ENCODE assay signal across 13 cellular contexts in the genomic region with DNA sequence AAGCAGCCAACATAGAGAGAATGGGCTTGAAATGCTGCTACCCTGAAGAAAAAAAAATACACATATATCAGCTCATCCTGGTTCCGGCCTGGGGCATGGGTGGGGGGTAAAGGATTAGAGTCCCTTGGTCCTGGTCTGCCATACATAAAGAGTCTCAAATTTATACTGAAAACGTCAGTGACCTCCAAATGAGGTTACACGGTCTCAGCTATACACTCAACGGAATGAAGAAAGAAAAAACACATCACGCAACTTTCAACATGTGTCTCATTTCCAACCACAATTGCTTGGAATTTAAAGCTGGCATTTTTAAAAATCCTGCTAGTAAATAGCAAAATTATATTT.
A peak's percentile ranks its signal among the peaks of the same experiment; 100 is the strongest.
DNase-seq lines count a peak whose midpoint lies in the region; ATAC-seq and TF ChIP-seq lines count a peak whose summit lies in the region.
"Had no signal": no experiment of that assay in that cellular context is flagged by ENCODE, and none has a peak within 500 bp of the region (broad histone marks: within the 10 kb centered on the region; RNA-seq: fewer than 3 reads in every experiment).

No MANE protein-coding gene starts in this region.

- no peaks in the 10 kb centered on the region for H3K4me1 Mint-ChIP-seq in activated CD4-positive, alpha-beta T cell treated with anti-CD3 and anti-CD28 coated beads, Interleukin-2, amount 10 ng/mL, durations not matched to agents 24 days and 14 days
- H3K4me1 Mint-ChIP-seq in endothelial cell (ENCODE audit: unreplicated experiment) = peaks cover 21% of the 10 kb centered on the region

- H3K4me1 ChIP-seq in muscle layer of duodenum (ENCODE audit: control insufficient read depth in 1 of 2, insufficient read depth in 2 of 2, low read length in 2 of 2) (peaks cover 0 to 4% of the 10 kb centered on the region in 2 donors), tibial artery (peaks cover 0 to 43% (median 29%) of the 10 kb centered on the region in 4 donors)
- H3K4me1 ChIP-seq: SJCRH30 had no signal

- TF ChIP-seq CTCF in endothelial cell (IDR thresholded peaks at IDR 0.05; ENCODE audit: unreplicated experiment) (no peak), tibial artery (IDR thresholded peaks at IDR 0.05) (no peak)

- intact Hi-C loops in activated CD4-positive, alpha-beta T cell treated with anti-CD3 and anti-CD28 coated beads, Interleukin-2, amount 10 ng/mL, durations not matched to agents 24 days and 14 days (cut with micrococcal nuclease) = no loop called here
- intact Hi-C loops in tibial artery (cut with DNase I; ENCODE audit: low total_unique reads) = loop anchor here (10.0 kb wide), 1 partner anchor 1491 kb away; the partner anchor contains the start of gene NR2F2

- peak overlapping the region; percentile 33 for H3K27ac ChIP-seq in muscle layer of duodenum (ENCODE audit: low read length)
- H3K27ac ChIP-seq in tibial artery = peak overlapping the region; percentile 86 to 89
- H3K27ac ChIP-seq: SJCRH30 had no signal

- ATAC-seq in GM21619 (IDR thresholded peaks at IDR 0.05; ENCODE audit: unreplicated experiment) = no peak

- peaks cover 30% of the 10 kb centered on the region for H3K27me3 Mint-ChIP-seq in activated CD4-positive, alpha-beta T cell treated with anti-CD3 and anti-CD28 coated beads, Interleukin-2, amount 10 ng/mL, durations not matched to agents 24 days and 14 days
- H3K27me3 Mint-ChIP-seq in endothelial cell (ENCODE audit: unreplicated experiment) = peaks cover 5% of the 10 kb centered on the region

- H3K9me3 Mint-ChIP-seq in activated CD4-positive, alpha-beta T cell treated with anti-CD3 and anti-CD28 coated beads, Interleukin-2, amount 10 ng/mL, durations not matched to agents 24 days and 14 days = peaks cover 9% of the 10 kb centered on the region
- H3K9me3 Mint-ChIP-seq in endothelial cell (ENCODE audit: unreplicated experiment) = peaks cover 26% of the 10 kb centered on the region

- peaks cover 6% of the 10 kb centered on the region in 2 donors for H3K9me3 ChIP-seq in muscle layer of duodenum (ENCODE audit: control insufficient read depth in 1 of 2, low read length in 2 of 2)
- no peaks in the 10 kb centered on the region for H3K9me3 ChIP-seq in tibial artery
- H3K9me3 ChIP-seq: SJCRH30 had no signal

- no peak overlapping the region for H3K27ac Mint-ChIP-seq in activated CD4-positive, alpha-beta T cell treated with anti-CD3 and anti-CD28 coated beads, Interleukin-2, amount 10 ng/mL, durations not matched to agents 24 days and 14 days
- H3K27ac Mint-ChIP-seq in endothelial cell (ENCODE audit: unreplicated experiment) = peak overlapping the region; percentile 66
- H3K27ac Mint-ChIP-seq: activated naive CD4-positive, alpha-beta T cell treated with anti-CD3 and anti-CD28 coated beads for 36 hours had no signal

- H3K4me3 ChIP-seq in muscle layer of duodenum (ENCODE audit: low read depth in 1 of 2, low read length in 2 of 2) (peak overlapping the region in 1 of 2 donors; percentile 51), tibial artery (peak overlapping the region in 1 of 2 donors; percentile 51)
- H3K4me3 ChIP-seq: SJCRH30 had no signal

- H3K27me3 ChIP-seq in muscle layer of duodenum (ENCODE audit: low read depth, low read length) = no peaks in the 10 kb centered on the region
- no peaks in the 10 kb centered on the region for H3K27me3 ChIP-seq in tibial artery
- H3K27me3 ChIP-seq: SJCRH30 had no signal

- POLR2A ChIA-PET in HEK293T (lab: Yijun Ruan, JAX) = interaction anchor here (0.9 to 1.4 kb wide), 2 partner anchors 9 to 11 kb away, joined by 3 read pairs; no protein-coding TSS in a partner anchor

- H3K4me3 Mint-ChIP-seq in activated CD4-positive, alpha-beta T cell treated with anti-CD3 and anti-CD28 coated beads, Interleukin-2, amount 10 ng/mL, durations not matched to agents 24 days and 14 days = no peak overlapping the region
- H3K4me3 Mint-ChIP-seq in endothelial cell (ENCODE audit: unreplicated experiment) = no peak overlapping the region
- H3K4me3 Mint-ChIP-seq: activated naive CD4-positive, alpha-beta T cell treated with anti-CD3 and anti-CD28 coated beads for 36 hours had no signal

- DNase-seq in activated CD4-positive, alpha-beta T cell treated with anti-CD3 and anti-CD28 coated beads, Interleukin-2, amount 10 ng/mL, durations not matched to agents 24 days and 14 days = peak; percentile 15
- no peak for DNase-seq in activated CD4-positive, alpha-beta T cell treated with anti-CD3 and anti-CD28 coated beads, Interleukin-2, amount 50 U/mL, for 1 hour
- DNase-seq in endothelial cell (ENCODE audit: low spot score) (no peak), tibial artery (no peak), HEK293T (ENCODE audit: extremely low spot score) (no peak)
- no peak for DNase-seq in activated CD4-positive, alpha-beta T cell treated with anti-CD3 and anti-CD28 coated beads, Interleukin-2, amount 50 U/mL, for 48 hours
- DNase-seq: 8988T; activated naive CD4-positive, alpha-beta T cell treated with anti-CD3 and anti-CD28 coated beads for 36 hours; MV-4-11; NCI-H2171 treated with DMSO at 0.1 percent for 48 hours; SJCRH30 had no signal

- CTCF ChIA-PET in HEK293T (lab: Yijun Ruan, JAX) = no interaction called here

- H3K36me3 Mint-ChIP-seq in activated CD4-positive, alpha-beta T cell treated with anti-CD3 and anti-CD28 coated beads, Interleukin-2, amount 10 ng/mL, durations not matched to agents 24 days and 14 days (ENCODE audit: low read depth) = no peaks in the 10 kb centered on the region
- peaks cover 36% of the 10 kb centered on the region for H3K36me3 Mint-ChIP-seq in endothelial cell (ENCODE audit: low read depth, unreplicated experiment)

- H3K36me3 ChIP-seq in muscle layer of duodenum (ENCODE audit: control insufficient read depth in 1 of 2, insufficient read depth in 2 of 2, low read length in 2 of 2) (no peaks in the 10 kb centered on the region), tibial artery (no peaks in the 10 kb centered on the region)
- H3K36me3 ChIP-seq: SJCRH30 had no signal

TF ChIP-seq in HEK293T, 16 proteins besides CTCF, POLR2A, EP300 and RAD21:
- no peak for TF ChIP-seq FOXK2 (IDR thresholded peaks at IDR 0.05)
- TF ChIP-seq HDGF (IDR thresholded peaks at IDR 0.05; ENCODE audit: borderline replicate concordance) = no peak
- no peak for TF ChIP-seq CTBP1 (IDR thresholded peaks at IDR 0.05; ENCODE audit: borderline replicate concordance)
- TF ChIP-seq SP1 (IDR thresholded peaks at IDR 0.05) = no peak
- TF ChIP-seq ELF4 (IDR thresholded peaks at IDR 0.05) = no peak
- no peak for TF ChIP-seq L3MBTL2 (conservative IDR thresholded peaks at IDR 0.05)
- TF ChIP-seq ZNF384 (IDR thresholded peaks at IDR 0.05) = no peak
- no peak for TF ChIP-seq ARNT (IDR thresholded peaks at IDR 0.05)
- TF ChIP-seq BHLHE40 (IDR thresholded peaks at IDR 0.05; ENCODE audit: borderline replicate concordance) = no peak
- TF ChIP-seq FOXA1 (IDR thresholded peaks at IDR 0.05) = no peak
- TF ChIP-seq FOXM1 (IDR thresholded peaks at IDR 0.05; ENCODE audit: borderline replicate concordance) = no peak
- TF ChIP-seq TARDBP (IDR thresholded peaks at IDR 0.05) = no peak
- TF ChIP-seq NFRKB (IDR thresholded peaks at IDR 0.05) = no peak
- no peak for TF ChIP-seq PKNOX1 (IDR thresholded peaks at IDR 0.05)
- TF ChIP-seq LEF1 (IDR thresholded peaks at IDR 0.05; ENCODE audit: borderline replicate concordance) = no peak
- no peak for TF ChIP-seq SUZ12 (IDR thresholded peaks at IDR 0.05)
